17 cellular contexts compared by ENCODE assay signal in the genomic region with DNA sequence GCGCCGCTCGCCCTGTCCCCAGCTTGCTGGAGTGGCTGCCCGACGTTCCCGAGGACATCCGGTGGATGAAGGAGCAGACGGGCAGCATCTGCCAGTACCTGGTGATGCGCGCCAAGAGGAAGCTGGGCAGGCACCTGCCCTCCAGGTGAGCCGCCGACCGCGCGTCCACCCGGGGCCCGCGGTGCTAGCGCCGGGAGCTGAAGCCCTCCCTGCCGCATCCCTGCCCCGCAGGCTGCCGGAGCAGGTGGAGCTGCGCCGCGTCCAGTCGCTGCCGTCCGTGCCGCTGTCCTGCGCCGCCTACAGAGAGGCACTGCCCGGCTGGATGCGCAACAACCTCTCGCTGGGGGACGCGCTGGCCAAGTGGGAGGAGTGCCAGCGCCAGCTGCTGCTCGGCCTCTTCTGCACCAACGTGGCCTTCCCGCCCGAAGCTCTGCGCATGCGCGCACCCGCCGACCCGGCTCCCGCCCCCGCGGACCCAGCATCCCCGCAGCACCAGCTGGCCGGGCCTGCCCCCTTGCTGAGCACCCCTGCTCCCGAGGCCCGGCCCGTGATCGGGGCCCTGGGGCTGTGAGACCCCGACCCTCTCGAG.
A peak's percentile ranks its signal among the peaks of the same experiment; 100 is the strongest.
DNase-seq lines count a peak whose midpoint lies in the region; ATAC-seq and TF ChIP-seq lines count a peak whose summit lies in the region.
"Had no signal": no experiment of that assay in that cellular context is flagged by ENCODE, and none has a peak within 500 bp of the region (broad histone marks: within the 10 kb centered on the region; RNA-seq: fewer than 3 reads in every experiment).

No MANE protein-coding gene starts in this region.

- no peaks in the 10 kb centered on the region for H3K9me3 ChIP-seq in mucosa of stomach (ENCODE audit: control insufficient read depth, low read length)
- H3K9me3 ChIP-seq: ovary had no signal

- no peaks in the 10 kb centered on the region for H3K36me3 ChIP-seq in mucosa of stomach (ENCODE audit: control insufficient read depth, insufficient read depth, low read length)

- peaks cover 8% of the 10 kb centered on the region for H3K27me3 ChIP-seq in mucosa of stomach (ENCODE audit: control insufficient read depth, insufficient read depth, low read length)
- H3K27me3 ChIP-seq: ovary had no signal

- ATAC-seq in GM19397 (IDR thresholded peaks at IDR 0.05; ENCODE audit: unreplicated experiment) (no peak), SK-N-SH treated with all-trans-retinoic acid at 6 μM for 48 hours (no peak)
- ATAC-seq: activated CD4-positive, CD25-positive, alpha-beta regulatory T cell treated with anti-CD3 and anti-CD28 coated beads, Interleukin-2, amount 50 U/mL, for 24 hours had no signal

- peak overlapping the region; percentile 89 for H3K9ac ChIP-seq in mucosa of stomach (ENCODE audit: low read length)

- H3K4me1 ChIP-seq in mucosa of stomach (ENCODE audit: control insufficient read depth, insufficient read depth, low read length), result peaks cover 84% of the 10 kb centered on the region

- peak; percentile 83 for DNase-seq in DMS153 (lab: John Stamatoyannopoulos, UW)
- DNase-seq in NCI-H2029 (lab: John Stamatoyannopoulos, UW), result peak; percentile 91
- DNase-seq in SHP77 treated with DMSO at 0.1 percent for 48 hours (lab: John Stamatoyannopoulos, UW), result peak; percentile 45
- DNase-seq in foreskin melanocyte, result no peak
- DNase-seq in COR-L47 (lab: John Stamatoyannopoulos, UW), result no peak
- DNase-seq: activated CD8-positive, alpha-beta memory T cell treated with anti-CD3 and anti-CD28 coated beads, Interleukin-2, amount 50 U/mL, for 4 hours; activated naive CD4-positive, alpha-beta T cell treated with anti-CD3 and anti-CD28 coated beads, Interleukin-2, amount 50 U/mL, for 16 hours; effector CD8-positive, alpha-beta T cell; EL; immature natural killer cell; NCI-H1048; ovary; SW 1271 had no signal

- H3K4me3 ChIP-seq in mucosa of stomach (ENCODE audit: low read length), result no peak overlapping the region
- H3K4me3 ChIP-seq: ovary had no signal

TF ChIP-seq in SK-N-SH treated with all-trans-retinoic acid at 6 μM for 48 hours, 23 proteins besides CTCF, POLR2A, EP300 and RAD21:
- TF ChIP-seq, protein P1, sequence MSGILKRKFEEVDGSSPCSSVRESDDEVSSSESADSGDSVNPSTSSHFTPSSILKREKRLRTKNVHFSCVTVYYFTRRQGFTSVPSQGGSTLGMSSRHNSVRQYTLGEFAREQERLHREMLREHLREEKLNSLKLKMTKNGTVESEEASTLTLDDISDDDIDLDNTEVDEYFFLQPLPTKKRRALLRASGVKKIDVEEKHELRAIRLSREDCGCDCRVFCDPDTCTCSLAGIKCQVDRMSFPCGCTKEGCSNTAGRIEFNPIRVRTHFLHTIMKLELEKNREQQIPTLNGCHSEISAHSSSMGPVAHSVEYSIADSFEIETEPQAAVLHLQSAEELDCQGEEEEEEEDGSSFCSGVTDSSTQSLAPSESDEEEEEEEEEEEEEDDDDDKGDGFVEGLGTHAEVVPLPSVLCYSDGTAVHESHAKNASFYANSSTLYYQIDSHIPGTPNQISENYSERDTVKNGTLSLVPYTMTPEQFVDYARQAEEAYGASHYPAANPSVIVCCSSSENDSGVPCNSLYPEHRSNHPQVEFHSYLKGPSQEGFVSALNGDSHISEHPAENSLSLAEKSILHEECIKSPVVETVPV (CRISPR knock-in tag; IDR thresholded peaks at IDR 0.05), result no peak
- TF ChIP-seq SNAI2 (CRISPR knock-in tag; IDR thresholded peaks at IDR 0.05) (no peak), ZFP30 (CRISPR knock-in tag; IDR thresholded peaks at IDR 0.05) (no peak), OSR1 (CRISPR knock-in tag; IDR thresholded peaks at IDR 0.05) (no peak)
- TF ChIP-seq, protein P2, sequence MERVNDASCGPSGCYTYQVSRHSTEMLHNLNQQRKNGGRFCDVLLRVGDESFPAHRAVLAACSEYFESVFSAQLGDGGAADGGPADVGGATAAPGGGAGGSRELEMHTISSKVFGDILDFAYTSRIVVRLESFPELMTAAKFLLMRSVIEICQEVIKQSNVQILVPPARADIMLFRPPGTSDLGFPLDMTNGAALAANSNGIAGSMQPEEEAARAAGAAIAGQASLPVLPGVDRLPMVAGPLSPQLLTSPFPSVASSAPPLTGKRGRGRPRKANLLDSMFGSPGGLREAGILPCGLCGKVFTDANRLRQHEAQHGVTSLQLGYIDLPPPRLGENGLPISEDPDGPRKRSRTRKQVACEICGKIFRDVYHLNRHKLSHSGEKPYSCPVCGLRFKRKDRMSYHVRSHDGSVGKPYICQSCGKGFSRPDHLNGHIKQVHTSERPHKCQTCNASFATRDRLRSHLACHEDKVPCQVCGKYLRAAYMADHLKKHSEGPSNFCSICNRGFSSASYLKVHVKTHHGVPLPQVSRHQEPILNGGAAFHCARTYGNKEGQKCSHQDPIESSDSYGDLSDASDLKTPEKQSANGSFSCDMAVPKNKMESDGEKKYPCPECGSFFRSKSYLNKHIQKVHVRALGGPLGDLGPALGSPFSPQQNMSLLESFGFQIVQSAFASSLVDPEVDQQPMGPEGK (CRISPR knock-in tag; IDR thresholded peaks at IDR 0.05; ENCODE audit: borderline replicate concordance), result no peak

Comparison
In these comparisons a context has a peak if more than half of its experiments do, and no peak if none do; other contexts are left out.
1. DNase-seq: peak in DMS153 (single experiment), NCI-H2029 (single experiment) and SHP77 treated with DMSO at 0.1 percent for 48 hours (single experiment); none in foreskin melanocyte (single experiment) and COR-L47 (single experiment).